24 cellular contexts compared by ENCODE assay signal in the genomic region with DNA sequence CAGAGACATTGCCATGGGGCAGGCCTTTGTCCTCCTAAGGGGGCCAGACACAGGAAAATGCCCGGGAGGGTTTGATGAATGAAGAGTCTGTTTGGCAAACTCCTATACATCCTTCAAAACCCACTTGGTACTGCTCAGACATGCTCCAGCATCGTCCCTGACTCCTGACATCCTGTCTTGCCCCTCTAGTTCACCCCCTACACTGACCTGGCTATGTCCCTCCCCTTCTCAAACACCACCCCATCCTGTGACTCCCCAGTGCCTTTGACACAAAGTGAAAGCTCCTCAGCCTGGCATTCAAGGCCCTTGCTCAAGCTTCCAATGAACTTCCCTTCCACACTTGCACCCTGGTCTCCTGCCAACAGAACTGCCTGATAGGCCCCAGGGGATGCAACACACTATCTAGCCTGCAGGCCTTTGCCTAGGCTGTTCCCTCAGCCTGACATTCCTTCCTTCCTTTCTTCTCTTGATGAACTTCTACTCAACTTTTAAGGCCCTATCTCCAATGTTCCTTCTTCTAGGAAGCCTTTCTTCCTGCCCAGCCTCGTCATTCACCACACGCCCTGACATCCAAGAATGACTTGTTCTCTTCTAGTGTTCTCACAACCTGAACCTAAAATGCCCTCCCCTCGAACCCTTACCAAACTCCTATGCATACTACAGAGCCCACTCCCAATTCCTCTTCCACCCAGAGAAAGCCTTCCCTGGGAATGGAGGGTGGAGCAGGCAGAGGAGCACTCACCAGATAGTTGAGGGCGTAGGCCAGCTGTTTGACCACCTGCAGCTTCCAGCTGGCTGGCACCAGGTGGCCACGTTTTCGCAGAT. TPM values are rescaled to one million over a fixed set of nuclear protein-coding genes. Genes with fewer than 3 reads are reported as not detected.
DNase-seq lines count a peak whose midpoint lies in the region; ATAC-seq, FAIRE-seq and TF ChIP-seq lines count a peak whose summit lies in the region.
"Had no signal": no experiment of that assay in that cellular context is flagged by ENCODE, and none has a peak within 500 bp of the region (broad histone marks: within the 10 kb centered on the region; RNA-seq: fewer than 3 reads in every experiment).

No MANE protein-coding gene starts in this region.

- H3K56ac ChIP-seq in H1 (replicated peaks; ENCODE audit: insufficient read length, low read depth, low read length) = no peak overlapping the region

- H3K9me3 ChIP-seq in H1 (ENCODE audit: insufficient read depth in 2 of 2, low read depth in 1 of 2, low read length in 1 of 2) (no peaks in the 10 kb centered on the region), left ventricle myocardium inferior (replicated peaks) (no peaks in the 10 kb centered on the region)
- H3K9me3 ChIP-seq: heart right ventricle had no signal

- H4K20me1 ChIP-seq in H1 (replicated peaks in 1 of 2; ENCODE audit: control insufficient read depth in 1 of 2, insufficient read depth in 2 of 2, low read length in 2 of 2) = peaks cover 0 to 5% of the 10 kb centered on the region in 2 experiments

- no peak overlapping the region for H3K4me3 Mint-ChIP-seq in stimulated activated naive CD8-positive, alpha-beta T cell treated with anti-CD3 and anti-CD28 coated beads, Interleukin-15, Interleukin-2, amounts not matched to agents 100 ng/mL and 50 ng/mL, for 24 hours
- H3K4me3 Mint-ChIP-seq in stimulated activated naive CD8-positive, alpha-beta T cell treated with anti-CD3 and anti-CD28 coated beads, Interleukin-15, amount 100 ng/mL, for 72 hours = no peak overlapping the region

- no peak for TF ChIP-seq EP300 in H1 (IDR thresholded peaks at IDR 0.05; ENCODE audit: borderline replicate concordance in 1 of 2, low read depth in 2 of 2, low read length in 2 of 2)

- peak overlapping the region; percentile 19; the same call in 1 of the 2 replicates for H3K18ac ChIP-seq in H1 (ENCODE audit: extremely low read depth, low read length)

- no peak overlapping the region for H2BK20ac ChIP-seq in H1 (ENCODE audit: low read length)

- intact Hi-C loops in left ventricle myocardium inferior (cut with micrococcal nuclease) = no loop called here

- H3K27me3 ChIP-seq in H1 (replicated peaks in 1 of 4; ENCODE audit: control insufficient read depth in 3 of 4, extremely low read depth in 1 of 4, insufficient read depth in 3 of 4, low read length in 3 of 4) = peaks cover 0 to 3% (median 1%) of the 10 kb centered on the region in 4 experiments; a peak in 2 of 7 replicates
- peaks cover 94% of the 10 kb centered on the region for H3K27me3 ChIP-seq in left ventricle myocardium inferior (ENCODE audit: low read depth)

- H3K4me3 ChIP-seq in H1 (ENCODE audit: extremely low read depth in 1 of 4, insufficient read depth in 2 of 4, low read depth in 3 of 4, low read length in 4 of 4) = no peak overlapping the region
- no peak overlapping the region for H3K4me3 ChIP-seq in left ventricle myocardium inferior
- H3K4me3 ChIP-seq: GM12878, GM23248, heart right ventricle had no signal

- no peak overlapping the region for H2AK5ac ChIP-seq in H1 (ENCODE audit: low read depth, low read length)

- no peak overlapping the region for H3K14ac ChIP-seq in H1 (ENCODE audit: insufficient read length)

- peaks cover 8% of the 10 kb centered on the region for H3K4me1 Mint-ChIP-seq in stimulated activated naive CD8-positive, alpha-beta T cell treated with anti-CD3 and anti-CD28 coated beads, Interleukin-15, Interleukin-2, amounts not matched to agents 100 ng/mL and 50 ng/mL, for 24 hours (ENCODE audit: low read depth)
- H3K4me1 Mint-ChIP-seq in stimulated activated naive CD8-positive, alpha-beta T cell treated with anti-CD3 and anti-CD28 coated beads, Interleukin-15, amount 100 ng/mL, for 72 hours = peaks cover 29% of the 10 kb centered on the region

- H3K23ac ChIP-seq in H1 (ENCODE audit: insufficient read length) = no peak overlapping the region

- no peak for TF ChIP-seq POLR2A in H1 (IDR thresholded peaks at IDR 0.05; ENCODE audit: control extremely low read depth in 1 of 2, low read depth in 2 of 2, low read length in 2 of 2)

- no peak overlapping the region for H2AFZ ChIP-seq in H1 (ENCODE audit: low read length)
- H2AFZ ChIP-seq: GM23248, parathyroid adenoma had no signal

- H3K36me3 ChIP-seq in H1 (ENCODE audit: control insufficient read depth in 2 of 4, insufficient read depth in 4 of 4, low read length in 3 of 4) = no peaks in the 10 kb centered on the region
- H3K36me3 ChIP-seq in left ventricle myocardium inferior = no peaks in the 10 kb centered on the region

- H2BK120ac ChIP-seq in H1 (replicated peaks; ENCODE audit: low read depth, low read length) = no peak overlapping the region

- POLR2A ChIA-PET in H1 (lab: Charles Lee; ENCODE audit: partially characterized antibody) = interaction anchor here (0.5 to 12.5 kb wide), 3 partner anchors 27 to 699 kb away, joined by 3 to 133 read pairs (median 5); a partner anchor contains a TSS

- no peak overlapping the region for H4K91ac ChIP-seq in H1 (replicated peaks; ENCODE audit: insufficient read length, low read length)

- no peak for DNase-seq in stimulated activated naive CD8-positive, alpha-beta T cell treated with anti-CD3 and anti-CD28 coated beads, Interleukin-15, Interleukin-2, amounts not matched to agents 100 U/mL and 50 U/mL, for 24 hours
- DNase-seq in H1 (ENCODE audit: low read depth in 1 of 2, low spot score in 2 of 2) (no peak), ureter (ENCODE audit: low spot score) (no peak), left ventricle myocardium inferior (no peak), HPDE6-E6E7 (ENCODE audit: extremely low spot score) (no peak)
- DNase-seq in stimulated activated naive CD8-positive, alpha-beta T cell treated with anti-CD3 and anti-CD28 coated beads, Interleukin-15, amount 100 ng/mL, for 72 hours = no peak
- DNase-seq: activated CD4-positive, CD25-positive, alpha-beta regulatory T cell treated with anti-CD3 and anti-CD28 coated beads, Interleukin-2, amount 50 U/mL, for 72 hours; C1 segment of cervical spinal cord; erythroblast; GM23248; heart right ventricle; kidney; midbrain; NCI-H1436; stimulated activated CD4-positive, alpha-beta T cell treated with anti-CD3 and anti-CD28 coated beads, Interleukin-4, amount 100 ng/mL, for 4 hours had no signal

- no peaks in the 10 kb centered on the region for H3K27me3 Mint-ChIP-seq in stimulated activated naive CD8-positive, alpha-beta T cell treated with anti-CD3 and anti-CD28 coated beads, Interleukin-15, Interleukin-2, amounts not matched to agents 100 ng/mL and 50 ng/mL, for 24 hours
- H3K27me3 Mint-ChIP-seq in stimulated activated naive CD8-positive, alpha-beta T cell treated with anti-CD3 and anti-CD28 coated beads, Interleukin-15, amount 100 ng/mL, for 72 hours = no peaks in the 10 kb centered on the region

- no peak overlapping the region for H3K4ac ChIP-seq in H1 (replicated peaks; ENCODE audit: insufficient read length, low read depth, low read length)

- H3K36me3 Mint-ChIP-seq in stimulated activated naive CD8-positive, alpha-beta T cell treated with anti-CD3 and anti-CD28 coated beads, Interleukin-15, Interleukin-2, amounts not matched to agents 100 ng/mL and 50 ng/mL, for 24 hours (ENCODE audit: low read depth) = peaks cover 75% of the 10 kb centered on the region

- no peak for TF ChIP-seq CTCF in H1 (IDR thresholded peaks at IDR 0.05; ENCODE audit: control extremely low read depth in 1 of 3, insufficient read depth in 1 of 3, low read depth in 1 of 3, low read length in 3 of 3)
- TF ChIP-seq CTCF in left ventricle myocardium inferior (IDR thresholded peaks at IDR 0.05; ENCODE audit: borderline replicate concordance) = no peak

- no peak overlapping the region for H3K9ac ChIP-seq in H1 (replicated peaks in 1 of 4; ENCODE audit: extremely low read depth in 1 of 4, low read depth in 3 of 4, low read length in 3 of 4)
- H3K9ac ChIP-seq: GM23248, KMS-11, parathyroid adenoma had no signal

- CTCF ChIA-PET in H1 (lab: Charles Lee; ENCODE audit: partially characterized antibody) = interaction anchor here (0.6 to 3.7 kb wide), 10 partner anchors 8 to 229 kb away, joined by 3 to 19 read pairs (median 5); a partner anchor contains a TSS

- H3K79me2 ChIP-seq in H1 (ENCODE audit: control insufficient read depth in 1 of 2, insufficient read depth in 2 of 2, low read length in 2 of 2) = no peaks in the 10 kb centered on the region
- H3K79me2 ChIP-seq: parathyroid adenoma had no signal

- FAIRE-seq in H1 (lab: Jason Lieb, UNC) = no peak
- FAIRE-seq: GM12878, kidney, RCC 7860 had no signal

- H3K4me2 ChIP-seq in H1 (ENCODE audit: insufficient read depth in 1 of 2, low read depth in 2 of 2, low read length in 2 of 2) = no peak overlapping the region
- H3K4me2 ChIP-seq: KMS-11 had no signal

- H3K9me3 Mint-ChIP-seq in stimulated activated naive CD8-positive, alpha-beta T cell treated with anti-CD3 and anti-CD28 coated beads, Interleukin-15, Interleukin-2, amounts not matched to agents 100 ng/mL and 50 ng/mL, for 24 hours = no peaks in the 10 kb centered on the region
- H3K9me3 Mint-ChIP-seq in stimulated activated naive CD8-positive, alpha-beta T cell treated with anti-CD3 and anti-CD28 coated beads, Interleukin-15, amount 100 ng/mL, for 72 hours = no peaks in the 10 kb centered on the region

- H3K27ac ChIP-seq in H1 (ENCODE audit: low read depth, low read length) = no peak overlapping the region
- H3K27ac ChIP-seq in left ventricle myocardium inferior (replicated peaks) = no peak overlapping the region
- H3K27ac ChIP-seq: GM23248, heart right ventricle, KMS-11, parathyroid adenoma had no signal

- H2BK15ac ChIP-seq in H1 (ENCODE audit: low read length) = 0 out of 2 replicates have a peak overlapping the region, but pooled peaks have one; percentile 2

- ATAC-seq in stimulated activated naive CD8-positive, alpha-beta T cell treated with anti-CD3 and anti-CD28 coated beads, Interleukin-15, Interleukin-2, amounts not matched to agents 100 U/mL and 50 U/mL, for 24 hours = no peak
- no peak for ATAC-seq in stimulated activated naive CD8-positive, alpha-beta T cell treated with anti-CD3 and anti-CD28 coated beads, Interleukin-15, amount 100 ng/mL, for 72 hours
- ATAC-seq: GM12878, heart right ventricle had no signal

- H3K4me1 ChIP-seq in H1 (replicated peaks in 1 of 4; ENCODE audit: control insufficient read depth in 3 of 4, insufficient read depth in 4 of 4, low read length in 3 of 4) = peaks cover 0 to 14% (median 4%) of the 10 kb centered on the region in 4 experiments; a peak in 4 of 7 replicates
- no peaks in the 10 kb centered on the region for H3K4me1 ChIP-seq in left ventricle myocardium inferior
- H3K4me1 ChIP-seq: parathyroid adenoma had no signal

- no peaks in the 10 kb centered on the region for H3K79me1 ChIP-seq in H1 (ENCODE audit: low read depth, low read length)

- peaks cover 1% of the 10 kb centered on the region; the same call in 1 of the 2 replicates for H3K23me2 ChIP-seq in H1 (ENCODE audit: low read depth, low read length)

- WGBS in H1 (ENCODE audit: extremely low coverage in 1 of 2, insufficient coverage in 1 of 2, insufficient read length in 1 of 2, insufficient replicate concordance in 2 of 2, low coverage in 1 of 2, low lambda C conversion rate in 2 of 2, missing lambda C conversion rate in 1 of 2), 2 experiments = 79% methylated on average over 8 of the region's 8 CpGs; no CpG with 5 or more reads in 1 of the 2 experiments

- no peak for TF ChIP-seq RAD21 in H1 (IDR thresholded peaks at IDR 0.05 in 1 of 2, conservative IDR thresholded peaks at IDR 0.05 in 1 of 2; ENCODE audit: low read depth in 2 of 2, low read length in 2 of 2)

- no peak overlapping the region for H4K5ac ChIP-seq in H1 (ENCODE audit: insufficient read length, low read depth, low read length)

- no peak overlapping the region for H2BK5ac ChIP-seq in H1 (ENCODE audit: low read depth, low read length)

- no peak overlapping the region; the same call in 1 of the 2 replicates for H4K8ac ChIP-seq in H1 (ENCODE audit: extremely low read depth, insufficient read depth, low read length)

- no peak overlapping the region for H2BK12ac ChIP-seq in H1 (ENCODE audit: low read depth, low read length)

- peak overlapping the region; percentile 1 for H3K27ac Mint-ChIP-seq in stimulated activated naive CD8-positive, alpha-beta T cell treated with anti-CD3 and anti-CD28 coated beads, Interleukin-15, Interleukin-2, amounts not matched to agents 100 ng/mL and 50 ng/mL, for 24 hours
- peak overlapping the region; percentile 13 to 75 for H3K27ac Mint-ChIP-seq in stimulated activated naive CD8-positive, alpha-beta T cell treated with anti-CD3 and anti-CD28 coated beads, Interleukin-15, amount 100 ng/mL, for 72 hours

RNA-seq across cellular contexts. Expression of a gene that starts 12.4 kb away (rescaled TPM):
- 10.2 TPM for polyA plus RNA-seq in PFSK-1 (2012; ENCODE audit: insufficient read length, low read depth)
- total RNA-seq in H1 (2021; fragmentation: NEBNext Ultra II Directional; extraction: Animal tissue kit (Norgen Biotek cat#: 25700)) = 3.2 and 4.0 TPM in 2 replicates
- 4.7 TPM in 2 replicates for polyA plus RNA-seq in H1 (2011; rRNA removed)
- 3.2 TPM for polyA plus RNA-seq in H1 (2011; cell fraction: cytosol; rRNA removed)
- polyA plus RNA-seq in H1 (2011; cell fraction: nucleus; rRNA removed) = 4.1 TPM
- polyA plus RNA-seq in H1 (2012, experiment 1 of 2) = 2.1 to 3.0 TPM (median 2.5 TPM) in 4 replicates
- 1.9 TPM for polyA plus RNA-seq in H1 (2012, experiment 2 of 2)
- polyA plus RNA-seq in H1 (2013, experiment 1 of 2) = 3.3 TPM
- 3.3 TPM for polyA plus RNA-seq in H1 (2013, experiment 2 of 2)
- 3.8 and 4.4 TPM in 2 replicates for polyA minus RNA-seq in H1 (2011; rRNA and poly(A)+ RNA removed)
- 3.1 TPM for polyA minus RNA-seq in H1 (2011; cell fraction: cytosol; rRNA and poly(A)+ RNA removed)
- 2.7 TPM for polyA minus RNA-seq in H1 (2011; cell fraction: nucleus; rRNA and poly(A)+ RNA removed)
- total RNA-seq in ureter (16.8 TPM), left ventricle myocardium inferior (1.7 TPM)

RNA-seq across cellular contexts. Expression of a gene that starts 14.1 kb away (rescaled TPM):
- polyA plus RNA-seq in PFSK-1 (2012; ENCODE audit: insufficient read length, low read depth) = 2.6 TPM
- total RNA-seq in H1 (2021; fragmentation: NEBNext Ultra II Directional; extraction: Animal tissue kit (Norgen Biotek cat#: 25700)) = 0.41 and 1.2 TPM in 2 replicates
- 1.1 and 1.5 TPM in 2 replicates for polyA plus RNA-seq in H1 (2011; rRNA removed)
- 0.44 TPM for polyA plus RNA-seq in H1 (2011; cell fraction: cytosol; rRNA removed)
- polyA plus RNA-seq in H1 (2011; cell fraction: nucleus; rRNA removed) = 1.9 TPM
- 1.2 to 1.5 TPM (median 1.4 TPM) in 3 of 4 replicates, not detected in the other for polyA plus RNA-seq in H1 (2012, experiment 1 of 2)
- 1.00 TPM for polyA plus RNA-seq in H1 (2012, experiment 2 of 2)
- 0.87 TPM for polyA plus RNA-seq in H1 (2013, experiment 1 of 2)
- polyA plus RNA-seq in H1 (2013, experiment 2 of 2) = 1.1 TPM
- polyA minus RNA-seq in H1 (2011; rRNA and poly(A)+ RNA removed) = 0.69 and 0.71 TPM in 2 replicates
- 1.8 TPM for polyA minus RNA-seq in H1 (2011; cell fraction: cytosol; rRNA and poly(A)+ RNA removed)
- polyA minus RNA-seq in H1 (2011; cell fraction: nucleus; rRNA and poly(A)+ RNA removed) = not detected
- total RNA-seq in ureter (not detected), left ventricle myocardium inferior (not detected)
- total RNA-seq: G401, GM23248, heart right ventricle, kidney, NCI-H460, skeletal muscle tissue had no signal
- polyA plus RNA-seq: GM23248 had no signal

RNA-seq across cellular contexts. Expression of a gene that starts 24.3 kb away (rescaled TPM):
- 5,704 TPM for polyA plus RNA-seq in PFSK-1 (2012; ENCODE audit: insufficient read length, low read depth)
- total RNA-seq in H1 (2021; fragmentation: NEBNext Ultra II Directional; extraction: Animal tissue kit (Norgen Biotek cat#: 25700)) = 2,749 and 2,894 TPM in 2 replicates
- 3,938 and 5,258 TPM in 2 replicates for polyA plus RNA-seq in H1 (2011; rRNA removed)
- polyA plus RNA-seq in H1 (2011; cell fraction: cytosol; rRNA removed) = 4,102 TPM
- 3,741 TPM for polyA plus RNA-seq in H1 (2011; cell fraction: nucleus; rRNA removed)
- 2,900 to 4,037 TPM (median 3,755 TPM) in 4 replicates for polyA plus RNA-seq in H1 (2012, experiment 1 of 2)
- polyA plus RNA-seq in H1 (2012, experiment 2 of 2) = 5,025 TPM
- 2,492 TPM for polyA plus RNA-seq in H1 (2013, experiment 1 of 2)
- polyA plus RNA-seq in H1 (2013, experiment 2 of 2) = 2,474 TPM
- 555 and 636 TPM in 2 replicates for polyA minus RNA-seq in H1 (2011; rRNA and poly(A)+ RNA removed)
- polyA minus RNA-seq in H1 (2011; cell fraction: cytosol; rRNA and poly(A)+ RNA removed) = 2,052 TPM
- 752 TPM for polyA minus RNA-seq in H1 (2011; cell fraction: nucleus; rRNA and poly(A)+ RNA removed)
- total RNA-seq in ureter (2,079 TPM), left ventricle myocardium inferior (767 TPM)

RNA-seq across cellular contexts. Expression of a gene that starts 36.4 kb away (rescaled TPM):
- polyA plus RNA-seq in PFSK-1 (2012; ENCODE audit: insufficient read length, low read depth) = 0.09 TPM
- total RNA-seq in H1 (2021; fragmentation: NEBNext Ultra II Directional; extraction: Animal tissue kit (Norgen Biotek cat#: 25700)) = 1.2 and 1.5 TPM in 2 replicates
- polyA plus RNA-seq in H1 (2011; rRNA removed) = 1.8 and 2.2 TPM in 2 replicates
- polyA plus RNA-seq in H1 (2011; cell fraction: cytosol; rRNA removed) = 1.8 TPM
- 3.6 TPM for polyA plus RNA-seq in H1 (2011; cell fraction: nucleus; rRNA removed)
- polyA plus RNA-seq in H1 (2012, experiment 1 of 2) = 0.98 to 2.3 TPM (median 1.7 TPM) in 4 replicates
- polyA plus RNA-seq in H1 (2012, experiment 2 of 2) = 1.1 TPM
- polyA plus RNA-seq in H1 (2013, experiment 1 of 2) = 1.4 TPM
- polyA plus RNA-seq in H1 (2013, experiment 2 of 2) = 1.7 TPM
- polyA minus RNA-seq in H1 (2011; rRNA and poly(A)+ RNA removed) = 1.4 and 1.9 TPM in 2 replicates
- polyA minus RNA-seq in H1 (2011; cell fraction: cytosol; rRNA and poly(A)+ RNA removed) = 3.1 TPM
- polyA minus RNA-seq in H1 (2011; cell fraction: nucleus; rRNA and poly(A)+ RNA removed) = 2.7 TPM
- total RNA-seq in ureter = 0.13 TPM
- total RNA-seq in left ventricle myocardium inferior = not detected
- total RNA-seq: GM23248, skeletal muscle tissue had no signal
- polyA plus RNA-seq: GM23248, heart right ventricle had no signal

RNA-seq across cellular contexts. Expression of a gene that starts 40.5 kb away (rescaled TPM):
- polyA plus RNA-seq in PFSK-1 (2012; ENCODE audit: insufficient read length, low read depth) = 1.4 TPM
- total RNA-seq in H1 (2021; fragmentation: NEBNext Ultra II Directional; extraction: Animal tissue kit (Norgen Biotek cat#: 25700)) = 1.5 and 1.8 TPM in 2 replicates
- polyA plus RNA-seq in H1 (2011; rRNA removed) = 1.5 and 2.1 TPM in 2 replicates
- polyA plus RNA-seq in H1 (2011; cell fraction: cytosol; rRNA removed) = 0.96 TPM
- 1.6 TPM for polyA plus RNA-seq in H1 (2011; cell fraction: nucleus; rRNA removed)
- 0.86 to 2.0 TPM (median 1.5 TPM) in 4 replicates for polyA plus RNA-seq in H1 (2012, experiment 1 of 2)
- polyA plus RNA-seq in H1 (2012, experiment 2 of 2) = 1.5 TPM
- polyA plus RNA-seq in H1 (2013, experiment 1 of 2) = 2.6 TPM
- polyA plus RNA-seq in H1 (2013, experiment 2 of 2) = 2.9 TPM
- polyA minus RNA-seq in H1 (2011; rRNA and poly(A)+ RNA removed) = 1.4 and 1.5 TPM in 2 replicates
- polyA minus RNA-seq in H1 (2011; cell fraction: cytosol; rRNA and poly(A)+ RNA removed) = 1.6 TPM
- 0.60 TPM for polyA minus RNA-seq in H1 (2011; cell fraction: nucleus; rRNA and poly(A)+ RNA removed)
- total RNA-seq in ureter = 88.2 TPM
- total RNA-seq in left ventricle myocardium inferior = not detected
- total RNA-seq: G401, GM12878, GM23248, heart right ventricle, skeletal muscle tissue had no signal
- polyA plus RNA-seq: GM12878, GM23248, heart right ventricle had no signal
